In the genomic region with DNA sequence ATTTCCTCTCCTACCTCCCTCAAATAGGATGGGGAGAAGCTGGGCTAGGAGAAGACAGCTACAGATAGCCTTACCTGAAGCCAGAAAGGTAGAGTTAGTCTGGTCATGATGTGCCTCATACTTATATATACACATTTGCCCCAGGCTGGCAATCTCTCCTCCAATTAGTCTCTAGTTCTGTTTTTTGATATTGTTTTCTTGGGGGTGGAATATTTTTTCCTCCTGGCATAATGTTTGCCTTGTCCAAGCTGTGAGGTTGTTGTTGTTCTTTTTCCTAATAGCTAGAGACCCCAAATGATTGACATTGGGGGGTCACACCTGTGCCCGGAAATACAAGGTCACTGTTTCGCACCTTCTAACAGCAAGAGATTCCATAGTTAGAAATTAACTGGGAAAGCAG, we compare ENCODE assay signal across 10 cellular contexts. TPM values are rescaled to one million over a fixed set of nuclear protein-coding genes. Genes with fewer than 3 reads are reported as not detected.
"Had no signal": no experiment of that assay in that cellular context is flagged by ENCODE, and none has a peak within 500 bp of the region (broad histone marks: within the 10 kb centered on the region; RNA-seq: fewer than 3 reads in every experiment).

Gene UMOD (minus strand): TSS at position 101 of the 400 bp plus-strand sequence. CDS start 1,978 bp downstream, outside the sequence.

- H3K27ac Mint-ChIP-seq: IgD-negative memory B cell had no signal

- DNase-seq: IMR-90, KBM-7, KG1 had no signal

- FAIRE-seq: HTR-8/SVneo, K562 had no signal

- ATAC-seq: HepG2, K562 had no signal

- H3K4me1 Mint-ChIP-seq: IgD-negative memory B cell had no signal

- H3K27ac ChIP-seq: HL-60 had no signal

- H3K36me3 Mint-ChIP-seq: IgD-negative memory B cell had no signal

- H3K4me3 ChIP-seq: K562 had no signal

RNA-seq across cellular contexts. Expression of gene UMOD, which starts in this region (rescaled TPM):
- total RNA-seq: HepG2, HT-29, HT1080, IMR-90, K562 had no signal
- polyA plus RNA-seq: HepG2, IgD-negative memory B cell, IMR-90, K562 had no signal
